In the genomic region with DNA sequence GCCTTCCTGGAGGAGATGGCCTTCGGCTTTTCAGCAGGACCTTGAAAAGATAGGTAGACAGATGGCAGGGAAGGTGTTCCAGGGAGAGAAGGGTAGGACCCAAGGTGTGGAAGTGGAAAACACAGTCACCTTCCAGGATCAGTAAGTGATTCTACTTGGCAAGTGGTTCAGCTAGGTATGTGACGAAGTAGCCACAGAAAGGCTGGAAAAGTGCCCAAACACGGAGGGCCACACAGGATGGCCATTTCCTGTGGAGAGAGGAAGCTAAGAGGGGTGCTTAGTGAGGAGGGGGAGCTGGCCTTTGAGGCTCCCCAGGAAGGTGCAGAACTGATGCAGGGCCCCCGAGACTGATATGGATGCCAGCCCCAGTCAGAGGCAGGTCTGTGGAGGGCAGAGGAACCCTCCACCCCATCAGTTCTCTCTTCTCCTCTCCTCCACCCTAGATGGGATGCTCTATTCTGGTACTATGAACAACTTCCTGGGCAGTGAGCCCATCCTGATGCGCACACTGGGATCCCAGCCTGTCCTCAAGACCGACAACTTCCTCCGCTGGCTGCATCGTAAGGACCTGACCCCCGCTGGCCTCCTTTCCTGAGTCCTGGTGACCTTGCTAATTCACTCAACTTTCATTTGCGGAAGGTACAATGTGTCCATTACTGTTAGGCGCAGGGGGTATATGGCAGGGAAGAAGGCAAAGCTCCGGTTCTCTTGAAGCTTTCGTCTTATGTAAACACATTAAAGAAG, we compare ENCODE assay signal across 10 cellular contexts. TPM values are rescaled to one million over a fixed set of nuclear protein-coding genes. Genes with fewer than 3 reads are reported as not detected.
DNase-seq lines count a peak whose midpoint lies in the region; ATAC-seq and TF ChIP-seq lines count a peak whose summit lies in the region.
"Had no signal": no experiment of that assay in that cellular context is flagged by ENCODE, and none has a peak within 500 bp of the region (broad histone marks: within the 10 kb centered on the region; RNA-seq: fewer than 3 reads in every experiment).

No MANE protein-coding gene starts in this region.

- DNase-seq in GM23338 (ENCODE audit: low spot score) (peak; percentile 43), heart left ventricle (peak in 4 of 5 donors; percentile 70 to 83 (median 74)), amygdala (lab: John Stamatoyannopoulos, UW) (no peak), GM19238 (ENCODE audit: insufficient read length, low spot score) (no peak), NCI-H128 (lab: John Stamatoyannopoulos, UW; ENCODE audit: unreplicated experiment) (no peak)
- DNase-seq in activated T-helper 2 cell treated with anti-CD3 and anti-CD28 coated beads, Interferon-gamma antibody, Interleukin-2, Interleukin-4, amounts not matched to agents 10 μg/mL and 5 μg/mL and 100 μg/mL, durations not matched to agents 14 hours and 24 hours and 36 hours (ENCODE audit: low spot score) = no peak
- DNase-seq: NCI-H1436 treated with DMSO at 0.1 percent for 48 hours had no signal

- ATAC-seq in GM23338 (peak; percentile 6; the same call in 2 of the 3 replicates), heart left ventricle (peak; percentile 69 to 84 (median 75)), GM21576 (IDR thresholded peaks at IDR 0.05; ENCODE audit: unreplicated experiment) (no peak)

- H3K9me2 ChIP-seq in GM23338 (ENCODE audit: insufficient read depth) = no peaks in the 10 kb centered on the region

- peaks cover 4% of the 10 kb centered on the region; the same call in 1 of the 2 replicates for H3F3A ChIP-seq in GM23338 (replicated peaks; ENCODE audit: low read depth)

- no peaks in the 10 kb centered on the region for H3K27me3 ChIP-seq in GM23338 (ENCODE audit: insufficient read depth)
- no peaks in the 10 kb centered on the region for H3K27me3 ChIP-seq in heart left ventricle
- H3K27me3 ChIP-seq in rectal smooth muscle tissue (ENCODE audit: control insufficient read depth, insufficient read depth, low read length) = no peaks in the 10 kb centered on the region

- H3K4me1 ChIP-seq in GM23338 (ENCODE audit: insufficient read depth) = peaks cover 28% of the 10 kb centered on the region
- H3K4me1 ChIP-seq in heart left ventricle = peaks cover 3 to 59% (median 21%) of the 10 kb centered on the region in 12 donors
- no peaks in the 10 kb centered on the region for H3K4me1 ChIP-seq in rectal smooth muscle tissue (ENCODE audit: control insufficient read depth, insufficient read depth, low read length)

- H3K36me3 ChIP-seq in GM23338 (ENCODE audit: insufficient read depth) (no peaks in the 10 kb centered on the region), heart left ventricle (no peaks in the 10 kb centered on the region), rectal smooth muscle tissue (ENCODE audit: control insufficient read depth, insufficient read depth, low read length) (no peaks in the 10 kb centered on the region)

- no peaks in the 10 kb centered on the region for H3K9me3 Mint-ChIP-seq in GM23338
- H3K9me3 Mint-ChIP-seq in activated T-helper 2 cell treated with anti-CD3 and anti-CD28 coated beads, Interferon-gamma antibody, Interleukin-2, Interleukin-4, amounts not matched to agents 10 μg/mL and 5 μg/mL and 100 μg/mL, durations not matched to agents 14 hours and 24 hours and 36 hours = peaks cover 3% of the 10 kb centered on the region

- H3K27ac Mint-ChIP-seq in GM23338 = no peak overlapping the region
- H3K27ac Mint-ChIP-seq in activated T-helper 2 cell treated with anti-CD3 and anti-CD28 coated beads, Interferon-gamma antibody, Interleukin-2, Interleukin-4, amounts not matched to agents 10 μg/mL and 5 μg/mL and 100 μg/mL, durations not matched to agents 14 hours and 24 hours and 36 hours = peak overlapping the region; percentile 93

- WGBS in heart left ventricle, 4 donors = 34 to 42% (median 35%) methylated on average over 13 of the region's 13 CpGs

- no peak for TF ChIP-seq POLR2A in heart left ventricle (IDR thresholded peaks at IDR 0.05)

- H3K4me1 Mint-ChIP-seq in GM23338 = peaks cover 24% of the 10 kb centered on the region
- peaks cover 73% of the 10 kb centered on the region for H3K4me1 Mint-ChIP-seq in activated T-helper 2 cell treated with anti-CD3 and anti-CD28 coated beads, Interferon-gamma antibody, Interleukin-2, Interleukin-4, amounts not matched to agents 10 μg/mL and 5 μg/mL and 100 μg/mL, durations not matched to agents 14 hours and 24 hours and 36 hours (ENCODE audit: low read depth)

- peaks cover 9% of the 10 kb centered on the region for H3K27me3 Mint-ChIP-seq in GM23338 (ENCODE audit: insufficient read depth, low read depth, poor library complexity)
- no peaks in the 10 kb centered on the region for H3K27me3 Mint-ChIP-seq in activated T-helper 2 cell treated with anti-CD3 and anti-CD28 coated beads, Interferon-gamma antibody, Interleukin-2, Interleukin-4, amounts not matched to agents 10 μg/mL and 5 μg/mL and 100 μg/mL, durations not matched to agents 14 hours and 24 hours and 36 hours (ENCODE audit: low read depth)

- peaks cover 3% of the 10 kb centered on the region; the same call in 1 of the 3 replicates for H3K36me3 Mint-ChIP-seq in GM23338 (ENCODE audit: low read depth)
- peaks cover 89% of the 10 kb centered on the region for H3K36me3 Mint-ChIP-seq in activated T-helper 2 cell treated with anti-CD3 and anti-CD28 coated beads, Interferon-gamma antibody, Interleukin-2, Interleukin-4, amounts not matched to agents 10 μg/mL and 5 μg/mL and 100 μg/mL, durations not matched to agents 14 hours and 24 hours and 36 hours (ENCODE audit: low read depth)

- H3K4me2 ChIP-seq in GM23338 = peak overlapping the region; percentile 81

- H3K4me3 ChIP-seq in GM23338 = peak overlapping the region; percentile 56
- H3K4me3 ChIP-seq in heart left ventricle = peak overlapping the region in 10 of 12 donors; percentile 42 to 71 (median 57)
- peak overlapping the region; percentile 73 for H3K4me3 ChIP-seq in rectal smooth muscle tissue (ENCODE audit: low read length)

- H4K20me1 ChIP-seq in GM23338 (replicated peaks; ENCODE audit: insufficient read depth) = no peaks in the 10 kb centered on the region

- no peak overlapping the region for H3K9ac ChIP-seq in rectal smooth muscle tissue (ENCODE audit: low read length)

- peak overlapping the region; percentile 72 for H3K4me3 Mint-ChIP-seq in GM23338
- peak overlapping the region; percentile 77 for H3K4me3 Mint-ChIP-seq in activated T-helper 2 cell treated with anti-CD3 and anti-CD28 coated beads, Interferon-gamma antibody, Interleukin-2, Interleukin-4, amounts not matched to agents 10 μg/mL and 5 μg/mL and 100 μg/mL, durations not matched to agents 14 hours and 24 hours and 36 hours (ENCODE audit: low read depth)

- intact Hi-C loops in activated T-helper 2 cell treated with anti-CD3 and anti-CD28 coated beads, Interferon-gamma antibody, Interleukin-2, Interleukin-4, amounts not matched to agents 10 μg/mL and 5 μg/mL and 100 μg/mL, durations not matched to agents 14 hours and 24 hours and 36 hours (cut with micrococcal nuclease) = no loop called here
- intact Hi-C loops in heart left ventricle (cut with DNase I) = loop anchor here in 4 of 10 donors (2.0 to 5.0 kb wide), 3 partner anchors 33 to 52 kb away; a partner anchor contains a TSS

- TF ChIP-seq CTCF in GM23338 (conservative IDR thresholded peaks at IDR 0.05; ENCODE audit: low read depth in 2 of 2) = no peak
- no peak for TF ChIP-seq CTCF in heart left ventricle (IDR thresholded peaks at IDR 0.05)

- H2AFZ ChIP-seq in GM23338 = peak overlapping the region; percentile 96

- no peak overlapping the region for H3K27ac ChIP-seq in GM23338 (ENCODE audit: low read depth)
- peak overlapping the region; percentile 11 to 94 (median 86) for H3K27ac ChIP-seq in heart left ventricle
- H3K27ac ChIP-seq in rectal smooth muscle tissue (ENCODE audit: low read depth, low read length) = peak overlapping the region; percentile 28
- H3K27ac ChIP-seq: VCaP had no signal

- no peaks in the 10 kb centered on the region for H3K79me2 ChIP-seq in GM23338 (replicated peaks; ENCODE audit: insufficient read depth)

- no peaks in the 10 kb centered on the region for H3K9me3 ChIP-seq in heart left ventricle

TF ChIP-seq in GM23338, 12 proteins besides CTCF, POLR2A, EP300 and RAD21 (continues in another document):
- TF ChIP-seq POLR2AphosphoS5 (IDR thresholded peaks at IDR 0.05; ENCODE audit: low read depth) = no peak
- no peak for TF ChIP-seq ZNF331 (CRISPR knock-in tag; IDR thresholded peaks at IDR 0.05; ENCODE audit: low read depth)
- TF ChIP-seq JUNB (IDR thresholded peaks at IDR 0.05; ENCODE audit: unreplicated experiment) = no peak
- TF ChIP-seq NANOG (IDR thresholded peaks at IDR 0.05; ENCODE audit: borderline replicate concordance) = no peak

RNA-seq across cellular contexts. Expression of a gene that starts 6.8 kb away (rescaled TPM):
- 17.0 and 20.2 TPM in 2 replicates for total RNA-seq in GM23338 (2014; rRNA removed; shearing (Covaris generic))
- polyA plus RNA-seq in GM23338 (2016; fragmentation: Nextera tagmentation; extraction: Ambion mirVana) = 5.5 and 5.6 TPM in 2 replicates
- 128 and 132 TPM in 2 replicates for total RNA-seq in activated T-helper 2 cell treated with anti-CD3 and anti-CD28 coated beads, Interferon-gamma antibody, Interleukin-2, Interleukin-4, amounts not matched to agents 10 μg/mL and 5 μg/mL and 100 μg/mL, durations not matched to agents 14 hours and 24 hours and 36 hours
- 10 to 100 TPM in 1 of 9 donors, 1 to 10 TPM in 5, under 1 TPM in 3; 0.60 to 10.2 (median 1.6) TPM for total RNA-seq in heart left ventricle
- polyA plus RNA-seq in heart left ventricle = 1 to 10 TPM in 1 of 2 donors, under 1 TPM in 1; 0.90 to 1.8 TPM

RNA-seq across cellular contexts. Expression of a gene that starts 33.7 kb away (rescaled TPM):
- total RNA-seq in GM23338 (2014; rRNA removed; shearing (Covaris generic)) = 19.9 and 25.1 TPM in 2 replicates
- polyA plus RNA-seq in GM23338 (2016; fragmentation: Nextera tagmentation; extraction: Ambion mirVana) = 7.0 and 7.6 TPM in 2 replicates
- 62.6 and 63.7 TPM in 2 replicates for total RNA-seq in activated T-helper 2 cell treated with anti-CD3 and anti-CD28 coated beads, Interferon-gamma antibody, Interleukin-2, Interleukin-4, amounts not matched to agents 10 μg/mL and 5 μg/mL and 100 μg/mL, durations not matched to agents 14 hours and 24 hours and 36 hours
- 10 to 100 TPM; 16.4 to 27.4 (median 20.5) TPM for total RNA-seq in heart left ventricle
- polyA plus RNA-seq in heart left ventricle = 10 to 100 TPM in 1 of 2 donors, 1 to 10 TPM in 1; 5.8 to 29.3 TPM

RNA-seq across cellular contexts. Expression of a gene that starts 45.7 kb away (rescaled TPM):
- 56.3 and 68.9 TPM in 2 replicates for total RNA-seq in GM23338 (2014; rRNA removed; shearing (Covaris generic))
- polyA plus RNA-seq in GM23338 (2016; fragmentation: Nextera tagmentation; extraction: Ambion mirVana) (35.5 and 38.9 TPM in 2 replicates), heart left ventricle (100 to 1,000 TPM; 257 to 272 TPM)
- 246 and 247 TPM in 2 replicates for total RNA-seq in activated T-helper 2 cell treated with anti-CD3 and anti-CD28 coated beads, Interferon-gamma antibody, Interleukin-2, Interleukin-4, amounts not matched to agents 10 μg/mL and 5 μg/mL and 100 μg/mL, durations not matched to agents 14 hours and 24 hours and 36 hours
- 100 to 1,000 TPM; 223 to 396 (median 279) TPM for total RNA-seq in heart left ventricle

RNA-seq across cellular contexts. Expression of a gene that starts 52.6 kb away (rescaled TPM):
- 86.1 and 112 TPM in 2 replicates for total RNA-seq in GM23338 (2014; rRNA removed; shearing (Covaris generic))
- 118 and 120 TPM in 2 replicates for polyA plus RNA-seq in GM23338 (2016; fragmentation: Nextera tagmentation; extraction: Ambion mirVana)
- 115 and 117 TPM in 2 replicates for total RNA-seq in activated T-helper 2 cell treated with anti-CD3 and anti-CD28 coated beads, Interferon-gamma antibody, Interleukin-2, Interleukin-4, amounts not matched to agents 10 μg/mL and 5 μg/mL and 100 μg/mL, durations not matched to agents 14 hours and 24 hours and 36 hours
- total RNA-seq in heart left ventricle = 100 to 1,000 TPM in 1 of 9 donors, 10 to 100 TPM in 8; 57.8 to 116 (median 62.4) TPM
- 100 to 1,000 TPM; 104 to 122 TPM for polyA plus RNA-seq in heart left ventricle

Comparison
In these comparisons a context has a peak if more than half of its experiments do, and no peak if none do; other contexts are left out.
1. DNase-seq: peak in GM23338 (single experiment) and heart left ventricle (4 of 5); none in activated T-helper 2 cell treated with anti-CD3 and anti-CD28 coated beads, Interferon-gamma antibody, Interleukin-2, Interleukin-4, amounts not matched to agents 10 μg/mL and 5 μg/mL and 100 μg/mL, durations not matched to agents 14 hours and 24 hours and 36 hours (single experiment), amygdala (0 of 56), GM19238 (single experiment) and NCI-H128 (single experiment).
2. Peak in every context shown above with its lines, with median percentiles within 50 percentile points of each other: H3K4me3 ChIP-seq.